ENCODE assay signal across 24 cellular contexts in the genomic region with DNA sequence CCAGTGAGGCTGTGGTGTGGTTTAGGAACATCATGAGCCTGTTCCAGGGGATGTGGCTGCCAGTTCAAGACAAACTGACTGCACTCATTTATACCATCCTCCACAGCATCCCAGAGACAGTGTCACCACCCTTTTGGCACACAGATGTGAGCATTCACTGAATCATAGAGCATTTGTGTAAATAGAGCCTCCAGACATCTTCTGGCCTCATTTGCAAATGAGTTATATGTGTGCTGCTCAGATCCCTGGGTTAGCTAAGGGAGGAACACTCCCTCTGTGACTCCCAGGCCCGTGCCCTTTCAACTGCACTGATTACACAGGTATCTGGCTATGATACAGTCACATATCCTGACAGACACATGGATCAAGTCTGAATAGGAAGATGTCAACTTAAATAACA.
"Had no signal": no experiment of that assay in that cellular context is flagged by ENCODE, and none has a peak within 500 bp of the region (broad histone marks: within the 10 kb centered on the region; RNA-seq: fewer than 3 reads in every experiment).

No MANE protein-coding gene starts in this region.

- DNase-seq: dermis blood vessel endothelial cell; foreskin melanocyte; hypothalamus; immature natural killer cell; islet precursor cell; kidney glomerular epithelial cell; left colon; mesendoderm; midbrain; naive thymus-derived CD4-positive, alpha-beta T cell; stimulated activated CD4-positive, alpha-beta T cell treated with anti-CD3 and anti-CD28 coated beads, Interleukin-12 subunit alpha, Interleukin-12 subunit beta, amount 100 ng/mL, for 4 hours; stimulated activated CD4-positive, alpha-beta T cell treated with anti-CD3 and anti-CD28 coated beads, Interleukin-1b, Interleukin-23, amount 100 ng/mL, for 48 hours; stimulated activated CD4-positive, alpha-beta T cell treated with anti-CD3 and anti-CD28 coated beads, Interleukin-4, amount 100 ng/mL, for 1 hour; stimulated activated naive CD4-positive, alpha-beta T cell treated with Interleukin-2 at 50 U/mL for 16 hours; stomach; thyroid gland; trophoblast cell had no signal

- H3K9me3 ChIP-seq: esophagus muscularis mucosa, stomach, thyroid gland, vagina had no signal

- H3K36me3 ChIP-seq: esophagus muscularis mucosa, neural progenitor cell, stomach, thyroid gland, vagina had no signal

- H3K4me3 ChIP-seq: coronary artery, esophagus muscularis mucosa, lung, neural progenitor cell, smooth muscle cell, stomach, thyroid gland, vagina had no signal

- H3K4me1 ChIP-seq: neural progenitor cell, parathyroid adenoma, stomach, thyroid gland, vagina had no signal

- H3K27ac ChIP-seq: coronary artery, esophagus muscularis mucosa, neural progenitor cell, parathyroid adenoma, stomach, thyroid gland, vagina had no signal

- H3K27me3 ChIP-seq: esophagus muscularis mucosa, neural progenitor cell, stomach, thyroid gland, vagina had no signal
